Comparison of ENCODE assay signal across 10 cellular contexts in genomic region chr2:195486987-195487644, GRCh38.
DNase-seq lines count a peak whose midpoint lies in the region; ATAC-seq, FAIRE-seq and TF ChIP-seq lines count a peak whose summit lies in the region.
"Had no signal": no experiment of that assay in that cellular context is flagged by ENCODE, and none has a peak within 500 bp of the region (broad histone marks: within the 10 kb centered on the region; RNA-seq: fewer than 3 reads in every experiment).

No MANE protein-coding gene starts in this region.

- in situ Hi-C loops in gastrocnemius medialis (cut with MboI; ENCODE audit: low sequenced_read_pairs in 4 of 4), result no loop called here

- 59 to 65% methylated on average over 1 of the region's 1 CpG for WGBS in testis, 2 donors
- WGBS in heart right ventricle, 2 donors, result 50 to 52% methylated on average over 1 of the region's 1 CpG

- H3K27ac Mint-ChIP-seq in astrocyte (ENCODE audit: unreplicated experiment) (peak overlapping the region; percentile 19), chondrocyte (ENCODE audit: unreplicated experiment) (no peak overlapping the region)
- H3K27ac Mint-ChIP-seq: activated B cell treated with CpG ODN at 0.5 μM for 24 hours had no signal

- H3K4me1 ChIP-seq in MM.1S (ENCODE audit: low read length) (peaks cover 21% of the 10 kb centered on the region), astrocyte (ENCODE audit: insufficient read depth, low read length) (peaks cover 14% of the 10 kb centered on the region), testis (no peaks in the 10 kb centered on the region), gastrocnemius medialis (no peaks in the 10 kb centered on the region), heart right ventricle (peaks cover 0 to 20% (median 0%) of the 10 kb centered on the region in 9 donors)

- H3K36me3 Mint-ChIP-seq in astrocyte (ENCODE audit: low read depth, unreplicated experiment), result no peaks in the 10 kb centered on the region
- H3K36me3 Mint-ChIP-seq in chondrocyte (ENCODE audit: low read depth), result no peaks in the 10 kb centered on the region

- no peaks in the 10 kb centered on the region for H3K9me3 Mint-ChIP-seq in astrocyte (ENCODE audit: unreplicated experiment)
- no peaks in the 10 kb centered on the region for H3K9me3 Mint-ChIP-seq in chondrocyte (ENCODE audit: low read depth)
- H3K9me3 Mint-ChIP-seq: activated B cell treated with CpG ODN at 0.5 μM for 24 hours had no signal

- no peaks in the 10 kb centered on the region for H3K36me3 ChIP-seq in MM.1S (replicated peaks; ENCODE audit: insufficient read depth, low read length)
- H3K36me3 ChIP-seq in astrocyte (ENCODE audit: insufficient read depth, low read length), result no peaks in the 10 kb centered on the region
- no peaks in the 10 kb centered on the region for H3K36me3 ChIP-seq in testis (ENCODE audit: low read depth, missing control alignments)
- H3K36me3 ChIP-seq in gastrocnemius medialis, result no peaks in the 10 kb centered on the region
- H3K36me3 ChIP-seq in heart right ventricle, result no peaks in the 10 kb centered on the region
- H3K36me3 ChIP-seq: neutrophil had no signal

- H3K9ac ChIP-seq in MM.1S (ENCODE audit: low read length) (no peak overlapping the region; the same call in 1 of the 2 replicates), astrocyte (ENCODE audit: low read length) (no peak overlapping the region)

- H3K27ac ChIP-seq in MM.1S (ENCODE audit: low read length) (peak overlapping the region; percentile 51; the same call in 1 of the 2 replicates), astrocyte (ENCODE audit: low read depth, low read length) (no peak overlapping the region), testis (no peak overlapping the region), gastrocnemius medialis (no peak overlapping the region), heart right ventricle (no peak overlapping the region)
- H3K27ac ChIP-seq: neutrophil had no signal

- no peaks in the 10 kb centered on the region for H4K20me1 ChIP-seq in MM.1S (ENCODE audit: insufficient read depth, low read length)
- H4K20me1 ChIP-seq in astrocyte (ENCODE audit: insufficient read depth, low read length), result no peaks in the 10 kb centered on the region

- no peaks in the 10 kb centered on the region for H3K27me3 ChIP-seq in MM.1S (replicated peaks; ENCODE audit: insufficient read depth, low read length)
- no peaks in the 10 kb centered on the region for H3K27me3 ChIP-seq in astrocyte (ENCODE audit: insufficient read depth, low read length)
- no peaks in the 10 kb centered on the region for H3K27me3 ChIP-seq in testis
- H3K27me3 ChIP-seq in gastrocnemius medialis, result no peaks in the 10 kb centered on the region
- no peaks in the 10 kb centered on the region for H3K27me3 ChIP-seq in heart right ventricle
- H3K27me3 ChIP-seq: neutrophil had no signal

- intact Hi-C loops in testis (cut with DNase I; ENCODE audit: low total_unique reads) (no loop called here), gastrocnemius medialis (cut with DNase I; ENCODE audit: low total_unique reads) (no loop called here), heart right ventricle (cut with DNase I) (no loop called here)

- H3K4me1 Mint-ChIP-seq in astrocyte (ENCODE audit: low read depth, unreplicated experiment) (peaks cover 9% of the 10 kb centered on the region), chondrocyte (ENCODE audit: low read depth) (peaks cover 7% of the 10 kb centered on the region)
- H3K4me1 Mint-ChIP-seq: activated B cell treated with CpG ODN at 0.5 μM for 24 hours had no signal

- DNase-seq in H4 (ENCODE audit: low spot score) (peak; percentile 23), MM.1S (peak; percentile 94), astrocyte (ENCODE audit: low read depth) (peak; percentile 79), testis (no peak), gastrocnemius medialis (no peak), chondrocyte (ENCODE audit: low spot score) (no peak), heart right ventricle (no peak)
- DNase-seq: activated B cell treated with CpG ODN at 0.5 μM for 24 hours had no signal

- H2AFZ ChIP-seq in MM.1S (ENCODE audit: low read length) (peak overlapping the region; percentile 21), astrocyte (ENCODE audit: low read depth, low read length) (no peak overlapping the region)

- H3K4me2 ChIP-seq in MM.1S (ENCODE audit: low read depth, low read length) (peak overlapping the region; percentile 47), astrocyte (ENCODE audit: low read length) (peak overlapping the region; percentile 56)

- peaks cover 11% of the 10 kb centered on the region for H3F3A ChIP-seq in MM.1S (ENCODE audit: insufficient read depth, low read length)

- H3K27me3 Mint-ChIP-seq in astrocyte (ENCODE audit: low read depth, unreplicated experiment) (no peaks in the 10 kb centered on the region), chondrocyte (ENCODE audit: low read depth) (peaks cover 4% of the 10 kb centered on the region)
- H3K27me3 Mint-ChIP-seq: activated B cell treated with CpG ODN at 0.5 μM for 24 hours had no signal

- ATAC-seq in GM18508 (IDR thresholded peaks at IDR 0.05; ENCODE audit: insufficient read depth, unreplicated experiment), result peak; percentile 97
- ATAC-seq in gastrocnemius medialis, result no peak
- no peak for ATAC-seq in heart right ventricle

- H3K9me3 ChIP-seq in MM.1S (replicated peaks; ENCODE audit: insufficient read depth, low read length) (no peaks in the 10 kb centered on the region), astrocyte (ENCODE audit: insufficient read depth, low read depth, low read length) (no peaks in the 10 kb centered on the region), testis (no peaks in the 10 kb centered on the region), gastrocnemius medialis (no peaks in the 10 kb centered on the region), heart right ventricle (no peaks in the 10 kb centered on the region)
- H3K9me3 ChIP-seq: neutrophil had no signal

- no peak for TF ChIP-seq CTCF in MM.1S (IDR thresholded peaks at IDR 0.05; ENCODE audit: low read length)
- TF ChIP-seq CTCF in astrocyte (IDR thresholded peaks at IDR 0.05; ENCODE audit: insufficient read depth, low read depth, low read length), result no peak
- TF ChIP-seq CTCF in testis (IDR thresholded peaks at IDR 0.05), result no peak
- no peak for TF ChIP-seq CTCF in gastrocnemius medialis (IDR thresholded peaks at IDR 0.05 in 4 of 5, conservative IDR thresholded peaks at IDR 0.05 in 1 of 5)
- TF ChIP-seq CTCF in chondrocyte (IDR thresholded peaks at IDR 0.05), result no peak
- no peak for TF ChIP-seq CTCF in heart right ventricle (IDR thresholded peaks at IDR 0.05)

- H3K4me3 ChIP-seq in MM.1S (ENCODE audit: low read length), result no peak overlapping the region
- no peak overlapping the region for H3K4me3 ChIP-seq in astrocyte (ENCODE audit: insufficient read depth, low read depth, low read length)
- no peak overlapping the region for H3K4me3 ChIP-seq in testis
- H3K4me3 ChIP-seq in gastrocnemius medialis, result no peak overlapping the region
- no peak overlapping the region for H3K4me3 ChIP-seq in heart right ventricle

- peak; percentile 68 for FAIRE-seq in astrocyte (lab: Jason Lieb, UNC)

- TF ChIP-seq POLR2A in testis (IDR thresholded peaks at IDR 0.05) (no peak), gastrocnemius medialis (IDR thresholded peaks at IDR 0.05) (no peak)

- H3K79me2 ChIP-seq in MM.1S (ENCODE audit: low read length) (no peaks in the 10 kb centered on the region), astrocyte (ENCODE audit: insufficient read depth, low read length) (no peaks in the 10 kb centered on the region)

- no peak overlapping the region for H3K4me3 Mint-ChIP-seq in astrocyte (ENCODE audit: unreplicated experiment)
- H3K4me3 Mint-ChIP-seq in chondrocyte (ENCODE audit: unreplicated experiment), result no peak overlapping the region
- H3K4me3 Mint-ChIP-seq: activated B cell treated with CpG ODN at 0.5 μM for 24 hours had no signal

- no peaks in the 10 kb centered on the region for H3K9me2 ChIP-seq in MM.1S (replicated peaks; ENCODE audit: insufficient read depth, low read length)

Comparison
In these comparisons a context has a peak if more than half of its experiments do, and no peak if none do; other contexts are left out.
1. DNase-seq: peak in H4 (single experiment), MM.1S (single experiment) and astrocyte (single experiment); none in testis (single experiment), gastrocnemius medialis (0 of 2), chondrocyte (single experiment) and heart right ventricle (0 of 2).